In the genomic region with DNA sequence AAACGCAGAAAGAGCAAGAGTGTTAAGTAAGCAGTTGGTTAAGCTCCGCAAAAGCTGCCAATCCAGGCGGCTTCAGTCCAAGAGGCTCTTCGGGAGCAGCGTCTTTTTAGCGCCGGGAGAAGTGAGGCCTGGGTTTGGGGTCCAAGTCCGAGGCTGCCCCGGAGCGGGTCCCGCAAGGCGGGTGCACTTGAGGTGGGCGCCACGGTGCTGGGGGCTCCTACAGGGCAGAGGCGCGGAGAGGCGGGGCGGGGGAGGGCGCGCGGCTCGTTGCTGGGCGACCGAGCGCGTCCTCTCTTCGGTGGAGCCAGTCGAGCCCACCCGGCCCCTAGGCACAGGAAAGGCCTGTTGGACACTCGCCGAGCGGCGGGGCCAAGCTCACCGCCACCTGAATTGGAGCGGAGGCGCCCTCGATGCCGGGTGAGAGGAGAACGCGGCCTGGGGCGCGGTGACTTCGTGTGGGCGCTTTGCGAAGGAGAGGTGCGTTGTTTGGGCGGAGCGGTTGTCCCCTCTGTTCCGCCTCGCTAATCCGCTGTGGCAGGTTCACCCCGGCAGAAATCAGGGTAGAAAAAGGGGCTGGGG, we compare ENCODE assay signal across 1 cellular context.
TF ChIP-seq lines count a peak whose summit lies in the region.

No MANE protein-coding gene starts in this region.

TF ChIP-seq in endothelial cell of umbilical vein, 7 proteins besides CTCF, POLR2A, EP300 and RAD21:
- TF ChIP-seq EZH2 (IDR thresholded peaks at IDR 0.05; ENCODE audit: borderline replicate concordance, low read depth, low read length, severe bottlenecking) (peak; percentile 73), POLR2AphosphoS5 (IDR thresholded peaks at IDR 0.05; ENCODE audit: insufficient read depth, low read depth, low read length) (no peak)
